Comparison of ENCODE assay signal across 1 cellular context in the genomic region with DNA sequence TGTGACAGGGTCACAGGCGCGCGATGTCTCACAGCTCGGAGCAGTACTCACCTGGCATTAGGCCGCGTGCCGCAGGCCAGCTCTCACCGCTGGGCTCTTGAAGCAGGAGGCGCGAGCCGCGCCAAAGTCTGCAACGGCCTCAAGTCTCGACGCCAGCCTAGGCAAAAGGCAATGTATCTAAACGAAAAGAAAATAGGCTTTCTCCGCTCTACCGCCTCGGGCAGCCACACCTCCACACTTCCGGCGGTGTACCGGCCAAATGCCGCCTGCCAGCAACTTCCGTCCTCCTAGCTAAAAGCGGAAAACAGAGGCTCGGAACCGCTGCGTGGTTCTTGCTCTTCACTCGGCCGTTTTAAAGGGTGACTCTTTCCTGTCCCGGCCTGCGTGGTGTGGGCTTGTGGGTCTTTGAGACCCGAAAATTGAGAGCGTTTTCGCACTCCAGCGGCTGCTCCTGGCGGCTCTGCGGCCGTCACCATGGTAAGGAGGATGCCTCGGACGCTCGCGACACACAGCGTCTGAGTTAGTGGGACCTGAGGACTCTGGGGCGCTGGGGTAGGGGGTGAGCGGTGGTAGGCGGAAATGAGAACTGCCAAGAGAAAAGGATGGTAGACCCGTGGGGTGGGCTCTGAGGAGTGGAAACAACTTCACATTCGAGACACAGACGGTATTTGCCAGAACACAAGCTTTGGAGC.
A peak's percentile ranks its signal among the peaks of the same experiment; 100 is the strongest.
TF ChIP-seq lines count a peak whose summit lies in the region.

A gene with protein sequence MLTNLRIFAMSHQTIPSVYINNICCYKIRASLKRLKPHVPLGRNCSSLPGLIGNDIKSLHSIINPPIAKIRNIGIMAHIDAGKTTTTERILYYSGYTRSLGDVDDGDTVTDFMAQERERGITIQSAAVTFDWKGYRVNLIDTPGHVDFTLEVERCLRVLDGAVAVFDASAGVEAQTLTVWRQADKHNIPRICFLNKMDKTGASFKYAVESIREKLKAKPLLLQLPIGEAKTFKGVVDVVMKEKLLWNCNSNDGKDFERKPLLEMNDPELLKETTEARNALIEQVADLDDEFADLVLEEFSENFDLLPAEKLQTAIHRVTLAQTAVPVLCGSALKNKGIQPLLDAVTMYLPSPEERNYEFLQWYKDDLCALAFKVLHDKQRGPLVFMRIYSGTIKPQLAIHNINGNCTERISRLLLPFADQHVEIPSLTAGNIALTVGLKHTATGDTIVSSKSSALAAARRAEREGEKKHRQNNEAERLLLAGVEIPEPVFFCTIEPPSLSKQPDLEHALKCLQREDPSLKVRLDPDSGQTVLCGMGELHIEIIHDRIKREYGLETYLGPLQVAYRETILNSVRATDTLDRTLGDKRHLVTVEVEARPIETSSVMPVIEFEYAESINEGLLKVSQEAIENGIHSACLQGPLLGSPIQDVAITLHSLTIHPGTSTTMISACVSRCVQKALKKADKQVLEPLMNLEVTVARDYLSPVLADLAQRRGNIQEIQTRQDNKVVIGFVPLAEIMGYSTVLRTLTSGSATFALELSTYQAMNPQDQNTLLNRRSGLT (minus strand): TSS at position 231 of the 692 bp plus-strand sequence. CDS start 3,375 bp downstream, outside the sequence.
Gene NSA2, plus strand, starts transcription at position 363 of the 692 bp plus-strand sequence. Its CDS starts 112 bp downstream, at position 475.

TF ChIP-seq in HepG2, 621 proteins besides CTCF, POLR2A, EP300 and RAD21 (continued from another document and continues in another):
- TF ChIP-seq SMC3 (IDR thresholded peaks at IDR 0.05; ENCODE audit: low read length) = no peak
- TF ChIP-seq, protein P1, sequence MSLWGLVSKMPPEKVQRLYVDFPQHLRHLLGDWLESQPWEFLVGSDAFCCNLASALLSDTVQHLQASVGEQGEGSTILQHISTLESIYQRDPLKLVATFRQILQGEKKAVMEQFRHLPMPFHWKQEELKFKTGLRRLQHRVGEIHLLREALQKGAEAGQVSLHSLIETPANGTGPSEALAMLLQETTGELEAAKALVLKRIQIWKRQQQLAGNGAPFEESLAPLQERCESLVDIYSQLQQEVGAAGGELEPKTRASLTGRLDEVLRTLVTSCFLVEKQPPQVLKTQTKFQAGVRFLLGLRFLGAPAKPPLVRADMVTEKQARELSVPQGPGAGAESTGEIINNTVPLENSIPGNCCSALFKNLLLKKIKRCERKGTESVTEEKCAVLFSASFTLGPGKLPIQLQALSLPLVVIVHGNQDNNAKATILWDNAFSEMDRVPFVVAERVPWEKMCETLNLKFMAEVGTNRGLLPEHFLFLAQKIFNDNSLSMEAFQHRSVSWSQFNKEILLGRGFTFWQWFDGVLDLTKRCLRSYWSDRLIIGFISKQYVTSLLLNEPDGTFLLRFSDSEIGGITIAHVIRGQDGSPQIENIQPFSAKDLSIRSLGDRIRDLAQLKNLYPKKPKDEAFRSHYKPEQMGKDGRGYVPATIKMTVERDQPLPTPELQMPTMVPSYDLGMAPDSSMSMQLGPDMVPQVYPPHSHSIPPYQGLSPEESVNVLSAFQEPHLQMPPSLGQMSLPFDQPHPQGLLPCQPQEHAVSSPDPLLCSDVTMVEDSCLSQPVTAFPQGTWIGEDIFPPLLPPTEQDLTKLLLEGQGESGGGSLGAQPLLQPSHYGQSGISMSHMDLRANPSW (CRISPR knock-in tag; IDR thresholded peaks at IDR 0.05; ENCODE audit: borderline replicate concordance) = peak; percentile 97; the same call in 1 of the 2 replicates
- TF ChIP-seq RBM39 (IDR thresholded peaks at IDR 0.05; ENCODE audit: low read depth, low read length, poor library complexity, severe bottlenecking) = peak; percentile 86
- TF ChIP-seq, protein P2, sequence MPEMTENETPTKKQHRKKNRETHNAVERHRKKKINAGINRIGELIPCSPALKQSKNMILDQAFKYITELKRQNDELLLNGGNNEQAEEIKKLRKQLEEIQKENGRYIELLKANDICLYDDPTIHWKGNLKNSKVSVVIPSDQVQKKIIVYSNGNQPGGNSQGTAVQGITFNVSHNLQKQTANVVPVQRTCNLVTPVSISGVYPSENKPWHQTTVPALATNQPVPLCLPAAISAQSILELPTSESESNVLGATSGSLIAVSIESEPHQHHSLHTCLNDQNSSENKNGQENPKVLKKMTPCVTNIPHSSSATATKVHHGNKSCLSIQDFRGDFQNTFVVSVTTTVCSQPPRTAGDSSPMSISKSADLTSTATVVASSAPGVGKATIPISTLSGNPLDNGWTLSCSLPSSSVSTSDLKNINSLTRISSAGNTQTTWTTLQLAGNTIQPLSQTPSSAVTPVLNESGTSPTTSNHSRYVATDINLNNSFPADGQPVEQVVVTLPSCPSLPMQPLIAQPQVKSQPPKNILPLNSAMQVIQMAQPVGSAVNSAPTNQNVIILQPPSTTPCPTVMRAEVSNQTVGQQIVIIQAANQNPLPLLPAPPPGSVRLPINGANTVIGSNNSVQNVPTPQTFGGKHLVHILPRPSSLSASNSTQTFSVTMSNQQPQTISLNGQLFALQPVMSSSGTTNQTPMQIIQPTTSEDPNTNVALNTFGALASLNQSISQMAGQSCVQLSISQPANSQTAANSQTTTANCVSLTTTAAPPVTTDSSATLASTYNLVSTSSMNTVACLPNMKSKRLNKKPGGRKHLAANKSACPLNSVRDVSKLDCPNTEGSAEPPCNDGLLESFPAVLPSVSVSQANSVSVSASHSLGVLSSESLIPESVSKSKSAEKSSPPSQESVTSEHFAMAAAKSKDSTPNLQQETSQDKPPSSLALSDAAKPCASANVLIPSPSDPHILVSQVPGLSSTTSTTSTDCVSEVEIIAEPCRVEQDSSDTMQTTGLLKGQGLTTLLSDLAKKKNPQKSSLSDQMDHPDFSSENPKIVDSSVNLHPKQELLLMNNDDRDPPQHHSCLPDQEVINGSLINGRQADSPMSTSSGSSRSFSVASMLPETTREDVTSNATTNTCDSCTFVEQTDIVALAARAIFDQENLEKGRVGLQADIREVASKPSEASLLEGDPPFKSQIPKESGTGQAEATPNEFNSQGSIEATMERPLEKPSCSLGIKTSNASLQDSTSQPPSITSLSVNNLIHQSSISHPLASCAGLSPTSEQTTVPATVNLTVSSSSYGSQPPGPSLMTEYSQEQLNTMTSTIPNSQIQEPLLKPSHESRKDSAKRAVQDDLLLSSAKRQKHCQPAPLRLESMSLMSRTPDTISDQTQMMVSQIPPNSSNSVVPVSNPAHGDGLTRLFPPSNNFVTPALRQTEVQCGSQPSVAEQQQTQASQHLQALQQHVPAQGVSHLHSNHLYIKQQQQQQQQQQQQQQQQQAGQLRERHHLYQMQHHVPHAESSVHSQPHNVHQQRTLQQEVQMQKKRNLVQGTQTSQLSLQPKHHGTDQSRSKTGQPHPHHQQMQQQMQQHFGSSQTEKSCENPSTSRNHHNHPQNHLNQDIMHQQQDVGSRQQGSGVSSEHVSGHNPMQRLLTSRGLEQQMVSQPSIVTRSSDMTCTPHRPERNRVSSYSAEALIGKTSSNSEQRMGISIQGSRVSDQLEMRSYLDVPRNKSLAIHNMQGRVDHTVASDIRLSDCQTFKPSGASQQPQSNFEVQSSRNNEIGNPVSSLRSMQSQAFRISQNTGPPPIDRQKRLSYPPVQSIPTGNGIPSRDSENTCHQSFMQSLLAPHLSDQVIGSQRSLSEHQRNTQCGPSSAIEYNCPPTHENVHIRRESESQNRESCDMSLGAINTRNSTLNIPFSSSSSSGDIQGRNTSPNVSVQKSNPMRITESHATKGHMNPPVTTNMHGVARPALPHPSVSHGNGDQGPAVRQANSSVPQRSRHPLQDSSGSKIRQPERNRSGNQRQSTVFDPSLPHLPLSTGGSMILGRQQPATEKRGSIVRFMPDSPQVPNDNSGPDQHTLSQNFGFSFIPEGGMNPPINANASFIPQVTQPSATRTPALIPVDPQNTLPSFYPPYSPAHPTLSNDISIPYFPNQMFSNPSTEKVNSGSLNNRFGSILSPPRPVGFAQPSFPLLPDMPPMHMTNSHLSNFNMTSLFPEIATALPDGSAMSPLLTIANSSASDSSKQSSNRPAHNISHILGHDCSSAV (CRISPR knock-in tag; IDR thresholded peaks at IDR 0.05; ENCODE audit: borderline replicate concordance) = no peak
- TF ChIP-seq, protein P3, sequence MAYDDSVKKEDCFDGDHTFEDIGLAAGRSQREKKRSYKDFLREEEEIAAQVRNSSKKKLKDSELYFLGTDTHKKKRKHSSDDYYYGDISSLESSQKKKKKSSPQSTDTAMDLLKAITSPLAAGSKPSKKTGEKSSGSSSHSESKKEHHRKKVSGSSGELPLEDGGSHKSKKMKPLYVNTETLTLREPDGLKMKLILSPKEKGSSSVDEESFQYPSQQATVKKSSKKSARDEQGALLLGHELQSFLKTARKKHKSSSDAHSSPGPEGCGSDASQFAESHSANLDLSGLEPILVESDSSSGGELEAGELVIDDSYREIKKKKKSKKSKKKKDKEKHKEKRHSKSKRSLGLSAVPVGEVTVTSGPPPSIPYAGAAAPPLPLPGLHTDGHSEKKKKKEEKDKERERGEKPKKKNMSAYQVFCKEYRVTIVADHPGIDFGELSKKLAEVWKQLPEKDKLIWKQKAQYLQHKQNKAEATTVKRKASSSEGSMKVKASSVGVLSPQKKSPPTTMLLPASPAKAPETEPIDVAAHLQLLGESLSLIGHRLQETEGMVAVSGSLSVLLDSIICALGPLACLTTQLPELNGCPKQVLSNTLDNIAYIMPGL (CRISPR knock-in tag; IDR thresholded peaks at IDR 0.05; ENCODE audit: borderline replicate concordance in 1 of 2, low read depth in 1 of 2) = peak; percentile 89 to 91
- no peak for TF ChIP-seq ZNF660 (CRISPR knock-in tag; IDR thresholded peaks at IDR 0.05; ENCODE audit: borderline replicate concordance, low read depth)
- TF ChIP-seq PITX1 (CRISPR knock-in tag; IDR thresholded peaks at IDR 0.05) = peak; percentile 77
- peak; percentile 96 for TF ChIP-seq FOXK1 (CRISPR knock-in tag; IDR thresholded peaks at IDR 0.05; ENCODE audit: borderline replicate concordance, low read depth)
- TF ChIP-seq ZBTB1 (CRISPR knock-in tag; IDR thresholded peaks at IDR 0.05; ENCODE audit: borderline replicate concordance) = no peak
- TF ChIP-seq ZNF569 (CRISPR knock-in tag; IDR thresholded peaks at IDR 0.05; ENCODE audit: borderline replicate concordance) = no peak
- TF ChIP-seq ZNF317 (CRISPR knock-in tag; IDR thresholded peaks at IDR 0.05) = peak; percentile 73
- TF ChIP-seq ZBTB7A (CRISPR knock-in tag; IDR thresholded peaks at IDR 0.05) = 0 out of 2 replicates have a peak, but pooled peaks have one; percentile 48
- peak; percentile 98 for TF ChIP-seq YEATS2 (CRISPR knock-in tag; IDR thresholded peaks at IDR 0.05; ENCODE audit: borderline replicate concordance)
- TF ChIP-seq ZNF343 (CRISPR knock-in tag; IDR thresholded peaks at IDR 0.05) = no peak; the same call in 1 of the 2 replicates
- no peak for TF ChIP-seq ZSCAN31 (CRISPR knock-in tag; IDR thresholded peaks at IDR 0.05; ENCODE audit: low read depth)
- peak; percentile 98 for TF ChIP-seq POGZ (CRISPR knock-in tag; IDR thresholded peaks at IDR 0.05)
- peak; percentile 69; the same call in 1 of the 2 replicates for TF ChIP-seq ZBTB20 (CRISPR knock-in tag; IDR thresholded peaks at IDR 0.05; ENCODE audit: borderline replicate concordance, low read depth)
- TF ChIP-seq CENPX (CRISPR knock-in tag; IDR thresholded peaks at IDR 0.05) = no peak
- peak; percentile 86 for TF ChIP-seq ZNF564 (CRISPR knock-in tag; IDR thresholded peaks at IDR 0.05)
- TF ChIP-seq SOX6 (IDR thresholded peaks at IDR 0.05) = no peak
- peak; percentile 69; the same call in 1 of the 2 replicates for TF ChIP-seq SOX6 (CRISPR knock-in tag; IDR thresholded peaks at IDR 0.05)
- TF ChIP-seq ZNF235 (CRISPR knock-in tag; IDR thresholded peaks at IDR 0.05; ENCODE audit: borderline replicate concordance) = peak; percentile 75; the same call in 1 of the 2 replicates
- TF ChIP-seq SP4 (CRISPR knock-in tag; IDR thresholded peaks at IDR 0.05) = peak; percentile 65; the same call in 1 of the 2 replicates
- TF ChIP-seq PHF5A (CRISPR knock-in tag; IDR thresholded peaks at IDR 0.05; ENCODE audit: low read depth, unreplicated experiment) = peak; percentile 50
- TF ChIP-seq BRD4 (CRISPR knock-in tag; IDR thresholded peaks at IDR 0.05) = 0 out of 2 replicates have a peak, but pooled peaks have one; percentile 52
- TF ChIP-seq ESRRA (CRISPR knock-in tag; IDR thresholded peaks at IDR 0.05; ENCODE audit: low read depth) = no peak
- peak; percentile 63; the same call in 1 of the 2 replicates for TF ChIP-seq ZNF710 (CRISPR knock-in tag; IDR thresholded peaks at IDR 0.05; ENCODE audit: borderline replicate concordance)
- TF ChIP-seq ELK4 (CRISPR knock-in tag; IDR thresholded peaks at IDR 0.05; ENCODE audit: borderline replicate concordance) = peak; percentile 13; the same call in 1 of the 2 replicates
- TF ChIP-seq, protein P4, sequence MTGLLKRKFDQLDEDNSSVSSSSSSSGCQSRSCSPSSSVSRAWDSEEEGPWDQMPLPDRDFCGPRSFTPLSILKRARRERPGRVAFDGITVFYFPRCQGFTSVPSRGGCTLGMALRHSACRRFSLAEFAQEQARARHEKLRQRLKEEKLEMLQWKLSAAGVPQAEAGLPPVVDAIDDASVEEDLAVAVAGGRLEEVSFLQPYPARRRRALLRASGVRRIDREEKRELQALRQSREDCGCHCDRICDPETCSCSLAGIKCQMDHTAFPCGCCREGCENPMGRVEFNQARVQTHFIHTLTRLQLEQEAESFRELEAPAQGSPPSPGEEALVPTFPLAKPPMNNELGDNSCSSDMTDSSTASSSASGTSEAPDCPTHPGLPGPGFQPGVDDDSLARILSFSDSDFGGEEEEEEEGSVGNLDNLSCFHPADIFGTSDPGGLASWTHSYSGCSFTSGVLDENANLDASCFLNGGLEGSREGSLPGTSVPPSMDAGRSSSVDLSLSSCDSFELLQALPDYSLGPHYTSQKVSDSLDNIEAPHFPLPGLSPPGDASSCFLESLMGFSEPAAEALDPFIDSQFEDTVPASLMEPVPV (CRISPR knock-in tag; IDR thresholded peaks at IDR 0.05) = peak; percentile 89
- peak; percentile 89 for TF ChIP-seq HOXA5 (CRISPR knock-in tag; IDR thresholded peaks at IDR 0.05)
